In the genomic region with DNA sequence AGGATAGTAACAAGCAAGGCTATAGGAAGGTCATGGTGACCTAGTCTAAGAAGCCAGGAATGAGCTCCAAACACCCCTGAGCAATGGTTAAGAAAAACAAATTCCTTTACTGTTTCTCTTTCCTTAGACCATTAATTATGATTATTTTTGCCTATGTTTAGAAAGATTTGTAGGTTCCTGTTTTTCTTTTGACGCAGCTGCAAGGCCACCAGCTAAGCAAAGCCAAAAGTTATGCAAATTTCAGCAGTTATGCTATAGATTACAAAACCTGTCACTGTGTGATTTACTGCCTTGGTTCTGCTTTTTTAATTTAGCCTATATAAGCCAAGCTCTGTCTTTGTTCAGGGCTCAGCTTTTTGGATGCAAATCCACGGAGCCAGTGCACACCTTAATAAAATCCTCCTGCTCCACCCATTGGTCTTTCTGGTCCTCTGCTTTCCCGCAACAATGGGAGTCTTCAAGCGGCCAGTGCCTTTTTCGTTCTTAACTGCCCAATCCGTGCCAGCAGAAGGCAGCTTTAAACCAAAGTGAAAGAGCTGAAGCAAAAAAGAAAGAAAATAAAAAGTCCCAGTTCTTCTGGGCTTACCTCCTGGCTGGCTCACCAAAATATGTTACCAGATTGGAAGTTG, we compare ENCODE assay signal across 1 cellular context.
A peak's percentile ranks its signal among the peaks of the same experiment; 100 is the strongest.
TF ChIP-seq lines count a peak whose summit lies in the region.

No MANE protein-coding gene starts in this region.

TF ChIP-seq in GM12878, 131 proteins besides CTCF, POLR2A, EP300 and RAD21:
- TF ChIP-seq, protein P1, sequence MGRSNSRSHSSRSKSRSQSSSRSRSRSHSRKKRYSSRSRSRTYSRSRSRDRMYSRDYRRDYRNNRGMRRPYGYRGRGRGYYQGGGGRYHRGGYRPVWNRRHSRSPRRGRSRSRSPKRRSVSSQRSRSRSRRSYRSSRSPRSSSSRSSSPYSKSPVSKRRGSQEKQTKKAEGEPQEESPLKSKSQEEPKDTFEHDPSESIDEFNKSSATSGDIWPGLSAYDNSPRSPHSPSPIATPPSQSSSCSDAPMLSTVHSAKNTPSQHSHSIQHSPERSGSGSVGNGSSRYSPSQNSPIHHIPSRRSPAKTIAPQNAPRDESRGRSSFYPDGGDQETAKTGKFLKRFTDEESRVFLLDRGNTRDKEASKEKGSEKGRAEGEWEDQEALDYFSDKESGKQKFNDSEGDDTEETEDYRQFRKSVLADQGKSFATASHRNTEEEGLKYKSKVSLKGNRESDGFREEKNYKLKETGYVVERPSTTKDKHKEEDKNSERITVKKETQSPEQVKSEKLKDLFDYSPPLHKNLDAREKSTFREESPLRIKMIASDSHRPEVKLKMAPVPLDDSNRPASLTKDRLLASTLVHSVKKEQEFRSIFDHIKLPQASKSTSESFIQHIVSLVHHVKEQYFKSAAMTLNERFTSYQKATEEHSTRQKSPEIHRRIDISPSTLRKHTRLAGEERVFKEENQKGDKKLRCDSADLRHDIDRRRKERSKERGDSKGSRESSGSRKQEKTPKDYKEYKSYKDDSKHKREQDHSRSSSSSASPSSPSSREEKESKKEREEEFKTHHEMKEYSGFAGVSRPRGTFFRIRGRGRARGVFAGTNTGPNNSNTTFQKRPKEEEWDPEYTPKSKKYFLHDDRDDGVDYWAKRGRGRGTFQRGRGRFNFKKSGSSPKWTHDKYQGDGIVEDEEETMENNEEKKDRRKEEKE (IDR thresholded peaks at IDR 0.05): no peak
- TF ChIP-seq ETV6 (conservative IDR thresholded peaks at IDR 0.05 in 1 of 2, IDR thresholded peaks at IDR 0.05 in 1 of 2; ENCODE audit: borderline replicate concordance in 1 of 2, low read depth in 1 of 2): no peak
- TF ChIP-seq NR2C1 (IDR thresholded peaks at IDR 0.05): peak; percentile 23; the same call in 1 of the 2 replicates
- TF ChIP-seq MEF2A (IDR thresholded peaks at IDR 0.05; ENCODE audit: insufficient read depth, low read depth, low read length): 0 out of 2 replicates have a peak, but pooled peaks have one; percentile 4
- TF ChIP-seq SMARCA5 (IDR thresholded peaks at IDR 0.05): peak; percentile 34; the same call in 1 of the 2 replicates
- 0 out of 2 replicates have a peak, but pooled peaks have one; percentile 28 for TF ChIP-seq RBBP5 (conservative IDR thresholded peaks at IDR 0.05)
- TF ChIP-seq ASH2L (IDR thresholded peaks at IDR 0.05; ENCODE audit: borderline replicate concordance, low read depth): peak; percentile 61; the same call in 1 of the 2 replicates
- TF ChIP-seq SMAD5 (IDR thresholded peaks at IDR 0.05; ENCODE audit: low read depth): no peak
- TF ChIP-seq, protein P2, sequence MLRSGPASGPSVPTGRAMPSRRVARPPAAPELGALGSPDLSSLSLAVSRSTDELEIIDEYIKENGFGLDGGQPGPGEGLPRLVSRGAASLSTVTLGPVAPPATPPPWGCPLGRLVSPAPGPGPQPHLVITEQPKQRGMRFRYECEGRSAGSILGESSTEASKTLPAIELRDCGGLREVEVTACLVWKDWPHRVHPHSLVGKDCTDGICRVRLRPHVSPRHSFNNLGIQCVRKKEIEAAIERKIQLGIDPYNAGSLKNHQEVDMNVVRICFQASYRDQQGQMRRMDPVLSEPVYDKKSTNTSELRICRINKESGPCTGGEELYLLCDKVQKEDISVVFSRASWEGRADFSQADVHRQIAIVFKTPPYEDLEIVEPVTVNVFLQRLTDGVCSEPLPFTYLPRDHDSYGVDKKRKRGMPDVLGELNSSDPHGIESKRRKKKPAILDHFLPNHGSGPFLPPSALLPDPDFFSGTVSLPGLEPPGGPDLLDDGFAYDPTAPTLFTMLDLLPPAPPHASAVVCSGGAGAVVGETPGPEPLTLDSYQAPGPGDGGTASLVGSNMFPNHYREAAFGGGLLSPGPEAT (IDR thresholded peaks at IDR 0.05; ENCODE audit: low read depth): peak; percentile 62
- TF ChIP-seq EED (IDR thresholded peaks at IDR 0.05; ENCODE audit: low read depth): no peak
- 0 out of 2 replicates have a peak, but pooled peaks have one; percentile 39 for TF ChIP-seq ZSCAN29 (IDR thresholded peaks at IDR 0.05)
- TF ChIP-seq IKZF2 (IDR thresholded peaks at IDR 0.05): peak in 1 of 2 experiments; percentile 52; a peak in 2 of 4 replicates
- TF ChIP-seq, protein P3, sequence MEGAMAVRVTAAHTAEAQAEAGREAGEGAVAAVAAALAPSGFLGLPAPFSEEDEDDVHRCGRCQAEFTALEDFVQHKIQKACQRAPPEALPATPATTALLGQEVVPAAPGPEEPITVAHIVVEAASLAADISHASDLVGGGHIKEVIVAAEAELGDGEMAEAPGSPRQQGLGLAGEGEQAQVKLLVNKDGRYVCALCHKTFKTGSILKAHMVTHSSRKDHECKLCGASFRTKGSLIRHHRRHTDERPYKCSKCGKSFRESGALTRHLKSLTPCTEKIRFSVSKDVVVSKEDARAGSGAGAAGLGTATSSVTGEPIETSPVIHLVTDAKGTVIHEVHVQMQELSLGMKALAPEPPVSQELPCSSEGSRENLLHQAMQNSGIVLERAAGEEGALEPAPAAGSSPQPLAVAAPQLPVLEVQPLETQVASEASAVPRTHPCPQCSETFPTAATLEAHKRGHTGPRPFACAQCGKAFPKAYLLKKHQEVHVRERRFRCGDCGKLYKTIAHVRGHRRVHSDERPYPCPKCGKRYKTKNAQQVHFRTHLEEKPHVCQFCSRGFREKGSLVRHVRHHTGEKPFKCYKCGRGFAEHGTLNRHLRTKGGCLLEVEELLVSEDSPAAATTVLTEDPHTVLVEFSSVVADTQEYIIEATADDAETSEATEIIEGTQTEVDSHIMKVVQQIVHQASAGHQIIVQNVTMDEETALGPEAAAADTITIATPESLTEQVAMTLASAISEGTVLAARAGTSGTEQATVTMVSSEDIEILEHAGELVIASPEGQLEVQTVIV (IDR thresholded peaks at IDR 0.05; ENCODE audit: borderline replicate concordance, partially characterized antibody): no peak
- TF ChIP-seq FOXM1 (IDR thresholded peaks at IDR 0.05; ENCODE audit: low read depth, low read length): peak; percentile 44; the same call in 1 of the 2 replicates
- TF ChIP-seq NBN (IDR thresholded peaks at IDR 0.05): peak; percentile 28; the same call in 1 of the 2 replicates
- 0 out of 2 replicates have a peak, but pooled peaks have one; percentile 15 for TF ChIP-seq SPI1 (IDR thresholded peaks at IDR 0.05; ENCODE audit: borderline replicate concordance, insufficient read depth, low read depth, low read length)
- TF ChIP-seq POU2F2 (IDR thresholded peaks at IDR 0.05; ENCODE audit: borderline replicate concordance, low read depth, low read length): peak; percentile 75; the same call in 1 of the 3 replicates
- peak; percentile 33; the same call in 1 of the 2 replicates for TF ChIP-seq CREM (IDR thresholded peaks at IDR 0.05; ENCODE audit: low read depth)
- TF ChIP-seq DPF2 (IDR thresholded peaks at IDR 0.05): peak; percentile 86
- TF ChIP-seq POLR2AphosphoS5 (IDR thresholded peaks at IDR 0.05; ENCODE audit: low read length): peak; percentile 91
- peak; percentile 28 for TF ChIP-seq MEF2B (IDR thresholded peaks at IDR 0.05; ENCODE audit: partially characterized antibody, poor library complexity, severe bottlenecking)
- peak; percentile 57; the same call in 1 of the 2 replicates for TF ChIP-seq MTA2 (IDR thresholded peaks at IDR 0.05; ENCODE audit: low read depth)
- peak; percentile 55; the same call in 1 of the 2 replicates for TF ChIP-seq PML (IDR thresholded peaks at IDR 0.05; ENCODE audit: low read length)
- peak; percentile 59 for TF ChIP-seq ATF7 (IDR thresholded peaks at IDR 0.05; ENCODE audit: low read depth)
- TF ChIP-seq, protein P4, sequence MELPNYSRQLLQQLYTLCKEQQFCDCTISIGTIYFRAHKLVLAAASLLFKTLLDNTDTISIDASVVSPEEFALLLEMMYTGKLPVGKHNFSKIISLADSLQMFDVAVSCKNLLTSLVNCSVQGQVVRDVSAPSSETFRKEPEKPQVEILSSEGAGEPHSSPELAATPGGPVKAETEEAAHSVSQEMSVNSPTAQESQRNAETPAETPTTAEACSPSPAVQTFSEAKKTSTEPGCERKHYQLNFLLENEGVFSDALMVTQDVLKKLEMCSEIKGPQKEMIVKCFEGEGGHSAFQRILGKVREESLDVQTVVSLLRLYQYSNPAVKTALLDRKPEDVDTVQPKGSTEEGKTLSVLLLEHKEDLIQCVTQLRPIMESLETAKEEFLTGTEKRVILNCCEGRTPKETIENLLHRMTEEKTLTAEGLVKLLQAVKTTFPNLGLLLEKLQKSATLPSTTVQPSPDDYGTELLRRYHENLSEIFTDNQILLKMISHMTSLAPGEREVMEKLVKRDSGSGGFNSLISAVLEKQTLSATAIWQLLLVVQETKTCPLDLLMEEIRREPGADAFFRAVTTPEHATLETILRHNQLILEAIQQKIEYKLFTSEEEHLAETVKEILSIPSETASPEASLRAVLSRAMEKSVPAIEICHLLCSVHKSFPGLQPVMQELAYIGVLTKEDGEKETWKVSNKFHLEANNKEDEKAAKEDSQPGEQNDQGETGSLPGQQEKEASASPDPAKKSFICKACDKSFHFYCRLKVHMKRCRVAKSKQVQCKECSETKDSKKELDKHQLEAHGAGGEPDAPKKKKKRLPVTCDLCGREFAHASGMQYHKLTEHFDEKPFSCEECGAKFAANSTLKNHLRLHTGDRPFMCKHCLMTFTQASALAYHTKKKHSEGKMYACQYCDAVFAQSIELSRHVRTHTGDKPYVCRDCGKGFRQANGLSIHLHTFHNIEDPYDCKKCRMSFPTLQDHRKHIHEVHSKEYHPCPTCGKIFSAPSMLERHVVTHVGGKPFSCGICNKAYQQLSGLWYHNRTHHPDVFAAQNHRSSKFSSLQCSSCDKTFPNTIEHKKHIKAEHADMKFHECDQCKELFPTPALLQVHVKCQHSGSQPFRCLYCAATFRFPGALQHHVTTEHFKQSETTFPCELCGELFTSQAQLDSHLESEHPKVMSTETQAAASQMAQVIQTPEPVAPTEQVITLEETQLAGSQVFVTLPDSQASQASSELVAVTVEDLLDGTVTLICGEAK (IDR thresholded peaks at IDR 0.05; ENCODE audit: borderline replicate concordance): peak; percentile 47; the same call in 1 of the 2 replicates
- 0 out of 4 replicates have a peak, but pooled peaks of 1 of the 2 experiments have one; percentile 9 for TF ChIP-seq BHLHE40 (IDR thresholded peaks at IDR 0.05; ENCODE audit: borderline replicate concordance in 1 of 2, low read depth in 2 of 2, low read length in 1 of 2)
- TF ChIP-seq, protein P5, sequence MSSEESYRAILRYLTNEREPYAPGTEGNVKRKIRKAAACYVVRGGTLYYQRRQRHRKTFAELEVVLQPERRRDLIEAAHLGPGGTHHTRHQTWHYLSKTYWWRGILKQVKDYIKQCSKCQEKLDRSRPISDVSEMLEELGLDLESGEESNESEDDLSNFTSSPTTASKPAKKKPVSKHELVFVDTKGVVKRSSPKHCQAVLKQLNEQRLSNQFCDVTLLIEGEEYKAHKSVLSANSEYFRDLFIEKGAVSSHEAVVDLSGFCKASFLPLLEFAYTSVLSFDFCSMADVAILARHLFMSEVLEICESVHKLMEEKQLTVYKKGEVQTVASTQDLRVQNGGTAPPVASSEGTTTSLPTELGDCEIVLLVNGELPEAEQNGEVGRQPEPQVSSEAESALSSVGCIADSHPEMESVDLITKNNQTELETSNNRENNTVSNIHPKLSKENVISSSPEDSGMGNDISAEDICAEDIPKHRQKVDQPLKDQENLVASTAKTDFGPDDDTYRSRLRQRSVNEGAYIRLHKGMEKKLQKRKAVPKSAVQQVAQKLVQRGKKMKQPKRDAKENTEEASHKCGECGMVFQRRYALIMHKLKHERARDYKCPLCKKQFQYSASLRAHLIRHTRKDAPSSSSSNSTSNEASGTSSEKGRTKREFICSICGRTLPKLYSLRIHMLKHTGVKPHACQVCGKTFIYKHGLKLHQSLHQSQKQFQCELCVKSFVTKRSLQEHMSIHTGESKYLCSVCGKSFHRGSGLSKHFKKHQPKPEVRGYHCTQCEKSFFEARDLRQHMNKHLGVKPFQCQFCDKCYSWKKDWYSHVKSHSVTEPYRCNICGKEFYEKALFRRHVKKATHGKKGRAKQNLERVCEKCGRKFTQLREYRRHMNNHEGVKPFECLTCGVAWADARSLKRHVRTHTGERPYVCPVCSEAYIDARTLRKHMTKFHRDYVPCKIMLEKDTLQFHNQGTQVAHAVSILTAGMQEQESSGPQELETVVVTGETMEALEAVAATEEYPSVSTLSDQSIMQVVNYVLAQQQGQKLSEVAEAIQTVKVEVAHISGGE (CRISPR knock-in tag; IDR thresholded peaks at IDR 0.05): no peak
- TF ChIP-seq PAX8 (IDR thresholded peaks at IDR 0.05): 0 out of 2 replicates have a peak, but pooled peaks have one; percentile 57
- TF ChIP-seq RUNX3 (IDR thresholded peaks at IDR 0.05; ENCODE audit: low read length): peak; percentile 47; the same call in 1 of the 2 replicates
- TF ChIP-seq, protein P6, sequence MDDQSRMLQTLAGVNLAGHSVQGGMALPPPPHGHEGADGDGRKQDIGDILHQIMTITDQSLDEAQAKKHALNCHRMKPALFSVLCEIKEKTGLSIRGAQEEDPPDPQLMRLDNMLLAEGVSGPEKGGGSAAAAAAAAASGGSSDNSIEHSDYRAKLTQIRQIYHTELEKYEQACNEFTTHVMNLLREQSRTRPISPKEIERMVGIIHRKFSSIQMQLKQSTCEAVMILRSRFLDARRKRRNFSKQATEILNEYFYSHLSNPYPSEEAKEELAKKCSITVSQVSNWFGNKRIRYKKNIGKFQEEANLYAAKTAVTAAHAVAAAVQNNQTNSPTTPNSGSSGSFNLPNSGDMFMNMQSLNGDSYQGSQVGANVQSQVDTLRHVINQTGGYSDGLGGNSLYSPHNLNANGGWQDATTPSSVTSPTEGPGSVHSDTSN (IDR thresholded peaks at IDR 0.05; ENCODE audit: insufficient replicate concordance, low read depth, low read length): peak; percentile 89
- no peak for TF ChIP-seq BCL11A (IDR thresholded peaks at IDR 0.05; ENCODE audit: low read depth, low read length)
- peak; percentile 71 for TF ChIP-seq IKZF1 (conservative IDR thresholded peaks at IDR 0.05)
- TF ChIP-seq, protein P7, sequence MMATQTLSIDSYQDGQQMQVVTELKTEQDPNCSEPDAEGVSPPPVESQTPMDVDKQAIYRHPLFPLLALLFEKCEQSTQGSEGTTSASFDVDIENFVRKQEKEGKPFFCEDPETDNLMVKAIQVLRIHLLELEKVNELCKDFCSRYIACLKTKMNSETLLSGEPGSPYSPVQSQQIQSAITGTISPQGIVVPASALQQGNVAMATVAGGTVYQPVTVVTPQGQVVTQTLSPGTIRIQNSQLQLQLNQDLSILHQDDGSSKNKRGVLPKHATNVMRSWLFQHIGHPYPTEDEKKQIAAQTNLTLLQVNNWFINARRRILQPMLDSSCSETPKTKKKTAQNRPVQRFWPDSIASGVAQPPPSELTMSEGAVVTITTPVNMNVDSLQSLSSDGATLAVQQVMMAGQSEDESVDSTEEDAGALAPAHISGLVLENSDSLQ (IDR thresholded peaks at IDR 0.05): peak; percentile 94
- TF ChIP-seq CREB1 (IDR thresholded peaks at IDR 0.05; ENCODE audit: low read depth): 0 out of 2 replicates have a peak, but pooled peaks have one; percentile 39
TF ChIP-seq in GM12878: peak in this region for 27.
